Comparison of ENCODE assay signal across 21 cellular contexts in genomic region chr15:68465861-68466560, GRCh38. TPM values are rescaled to one million over a fixed set of nuclear protein-coding genes. Genes with fewer than 3 reads are reported as not detected.
DNase-seq lines count a peak whose midpoint lies in the region; ATAC-seq and TF ChIP-seq lines count a peak whose summit lies in the region.
"Had no signal": no experiment of that assay in that cellular context is flagged by ENCODE, and none has a peak within 500 bp of the region (broad histone marks: within the 10 kb centered on the region; RNA-seq: fewer than 3 reads in every experiment).

No MANE protein-coding gene starts in this region.

- no peak overlapping the region for H4K91ac ChIP-seq in trophoblast cell (ENCODE audit: low read depth, low read length)

- intact Hi-C loops in activated CD4-positive, alpha-beta T cell treated with anti-CD3 and anti-CD28 coated beads, Interleukin-2, amount 10 ng/mL, durations not matched to agents 24 days and 14 days (cut with micrococcal nuclease) = no loop called here

- H2BK120ac ChIP-seq in trophoblast cell (ENCODE audit: insufficient read depth, low read length, poor library complexity) = no peak overlapping the region

- peaks cover 6 to 18% of the 10 kb centered on the region in 2 experiments for H3K4me1 ChIP-seq in trophoblast cell (ENCODE audit: control insufficient read depth in 1 of 2, insufficient read depth in 2 of 2, low read length in 2 of 2)
- H3K4me1 ChIP-seq: SJSA1 had no signal

- TF ChIP-seq CTCF in fibroblast of mammary gland (conservative IDR thresholded peaks at IDR 0.05; ENCODE audit: control insufficient read depth, insufficient read depth, low read depth, low read length) = no peak
- no peak for TF ChIP-seq CTCF in WTC11 (IDR thresholded peaks at IDR 0.05)

- no peaks in the 10 kb centered on the region for H3K36me3 ChIP-seq in trophoblast cell (ENCODE audit: control insufficient read depth in 1 of 2, insufficient read depth in 2 of 2, low read length in 2 of 2)
- H3K36me3 ChIP-seq: SJSA1 had no signal

- CTCF ChIA-PET in WTC11 (lab: Charles Lee) = interaction anchor here (0.8 to 2.4 kb wide), 6 partner anchors 73 to 410 kb away, joined by 3 to 10 read pairs (median 3); no protein-coding TSS in a partner anchor

- peaks cover 25% of the 10 kb centered on the region for H3K27me3 Mint-ChIP-seq in activated CD4-positive, alpha-beta T cell treated with anti-CD3 and anti-CD28 coated beads, Interleukin-2, amount 10 ng/mL, durations not matched to agents 24 days and 14 days
- H3K27me3 Mint-ChIP-seq in WTC11 (ENCODE audit: low read depth) = no peaks in the 10 kb centered on the region

- no peak overlapping the region for H4K8ac ChIP-seq in trophoblast cell (ENCODE audit: low read depth, low read length)

- H3K23ac ChIP-seq in trophoblast cell (ENCODE audit: low read length) = no peak overlapping the region

- H2BK12ac ChIP-seq in trophoblast cell (ENCODE audit: low read length) = no peak overlapping the region

- H2AFZ ChIP-seq in trophoblast cell (ENCODE audit: insufficient read depth, low read length, poor library complexity) = no peak overlapping the region
- H2AFZ ChIP-seq: GM23338, PC-9 had no signal

- no peak overlapping the region for H2AK5ac ChIP-seq in trophoblast cell (ENCODE audit: low read length)

- H3K18ac ChIP-seq in trophoblast cell (ENCODE audit: low read length) = no peak overlapping the region

- H3K4me3 ChIP-seq in fibroblast of mammary gland (ENCODE audit: control insufficient read depth, low read depth, low read length) (no peak overlapping the region), trophoblast cell (ENCODE audit: low read depth, low read length) (peak overlapping the region; percentile 8)
- H3K4me3 ChIP-seq: GM23338, PC-9, SJSA1 had no signal

- peak; percentile 50 for DNase-seq in activated CD4-positive, alpha-beta T cell treated with anti-CD3 and anti-CD28 coated beads, Interleukin-2, amount 10 ng/mL, durations not matched to agents 24 days and 14 days
- DNase-seq in activated CD4-positive, alpha-beta T cell treated with anti-CD3 and anti-CD28 coated beads, Interleukin-2, amount 50 U/mL, for 4 hours = no peak
- DNase-seq in RPMI7951 (ENCODE audit: low read depth) (peak; percentile 74), fibroblast of mammary gland (ENCODE audit: low read depth) (peak; percentile 25), trophoblast cell (no peak), WTC11 (ENCODE audit: low spot score) (no peak), NCI-H2227 (lab: John Stamatoyannopoulos, UW; ENCODE audit: unreplicated experiment) (no peak), dedifferentiated amniotic fluid mesenchymal stem cell (ENCODE audit: extremely low spot score) (no peak)
- DNase-seq: 8988T; CD4-positive, CD25-positive, alpha-beta regulatory T cell; COR-L47; GDM1; KBM-7; NCI-H1105 treated with DMSO at 0.1 percent for 48 hours; NCI-H1694; NCI-H2081 treated with DMSO at 0.1 percent for 48 hours; NCI-H510A; NCI-H748 treated with DMSO at 0.1 percent for 48 hours; PC-9 had no signal

- no peaks in the 10 kb centered on the region for H3K9me3 ChIP-seq in trophoblast cell (ENCODE audit: insufficient read depth, low read depth, low read length)
- H3K9me3 ChIP-seq: SJSA1 had no signal

- no peak overlapping the region for H3K9ac ChIP-seq in trophoblast cell (ENCODE audit: low read length)

- H3K4me1 Mint-ChIP-seq in activated CD4-positive, alpha-beta T cell treated with anti-CD3 and anti-CD28 coated beads, Interleukin-2, amount 10 ng/mL, durations not matched to agents 24 days and 14 days = no peaks in the 10 kb centered on the region
- H3K4me1 Mint-ChIP-seq in WTC11 = no peaks in the 10 kb centered on the region
- H3K4me1 Mint-ChIP-seq: CD4-positive, CD25-positive, alpha-beta regulatory T cell had no signal

- no peaks in the 10 kb centered on the region for H3K79me2 ChIP-seq in trophoblast cell (ENCODE audit: control insufficient read depth, insufficient read depth, low read length, poor library complexity)

- no peak overlapping the region for H3K4ac ChIP-seq in trophoblast cell (ENCODE audit: low read depth, low read length)

- ATAC-seq in WTC11 = no peak
- ATAC-seq: GM23338 had no signal

- H3K9me3 Mint-ChIP-seq in activated CD4-positive, alpha-beta T cell treated with anti-CD3 and anti-CD28 coated beads, Interleukin-2, amount 10 ng/mL, durations not matched to agents 24 days and 14 days = no peaks in the 10 kb centered on the region
- peaks cover 9% of the 10 kb centered on the region; the same call in 1 of the 2 replicates for H3K9me3 Mint-ChIP-seq in WTC11
- H3K9me3 Mint-ChIP-seq: CD4-positive, CD25-positive, alpha-beta regulatory T cell; GM23338 had no signal

- no peak overlapping the region for H3K14ac ChIP-seq in trophoblast cell (ENCODE audit: low read length)

- POLR2A ChIA-PET in WTC11 (lab: Charles Lee) = no interaction called here

- H3K79me1 ChIP-seq in trophoblast cell (ENCODE audit: low read length) = no peaks in the 10 kb centered on the region

- H3K27ac ChIP-seq in trophoblast cell (ENCODE audit: low read depth, low read length) = no peak overlapping the region
- H3K27ac ChIP-seq: PC-9, SJSA1 had no signal

- H3K4me2 ChIP-seq in trophoblast cell (ENCODE audit: low read length) = no peak overlapping the region
- H3K4me2 ChIP-seq: GM23338, PC-9 had no signal

- H2BK5ac ChIP-seq in trophoblast cell (ENCODE audit: low read depth, low read length, poor library complexity) = no peak overlapping the region

- no CpG with 5 or more reads among the region's 6 CpGs for WGBS in trophoblast cell (ENCODE audit: extremely low coverage, insufficient coverage, insufficient read length)

- no peak overlapping the region for H3K27ac Mint-ChIP-seq in activated CD4-positive, alpha-beta T cell treated with anti-CD3 and anti-CD28 coated beads, Interleukin-2, amount 10 ng/mL, durations not matched to agents 24 days and 14 days
- no peak overlapping the region for H3K27ac Mint-ChIP-seq in WTC11
- H3K27ac Mint-ChIP-seq: CD4-positive, CD25-positive, alpha-beta regulatory T cell; GM23338 had no signal

- no peak overlapping the region for H3K4me3 Mint-ChIP-seq in activated CD4-positive, alpha-beta T cell treated with anti-CD3 and anti-CD28 coated beads, Interleukin-2, amount 10 ng/mL, durations not matched to agents 24 days and 14 days
- H3K4me3 Mint-ChIP-seq in WTC11 = no peak overlapping the region
- H3K4me3 Mint-ChIP-seq: CD4-positive, CD25-positive, alpha-beta regulatory T cell; GM23338 had no signal

- H3K27me3 ChIP-seq in trophoblast cell (ENCODE audit: insufficient read depth, low read length) = no peaks in the 10 kb centered on the region

- no peaks in the 10 kb centered on the region for H3K36me3 Mint-ChIP-seq in activated CD4-positive, alpha-beta T cell treated with anti-CD3 and anti-CD28 coated beads, Interleukin-2, amount 10 ng/mL, durations not matched to agents 24 days and 14 days (ENCODE audit: low read depth)
- H3K36me3 Mint-ChIP-seq in WTC11 = no peaks in the 10 kb centered on the region
- H3K36me3 Mint-ChIP-seq: CD4-positive, CD25-positive, alpha-beta regulatory T cell had no signal

- no peak overlapping the region for H4K12ac ChIP-seq in trophoblast cell (ENCODE audit: low read depth, low read length)

TF ChIP-seq in WTC11, 78 proteins besides CTCF, POLR2A, EP300 and RAD21 (continues in another document):
- TF ChIP-seq RORB (CRISPR knock-in tag; IDR thresholded peaks at IDR 0.05) (no peak), MXD4 (CRISPR knock-in tag; IDR thresholded peaks at IDR 0.05; ENCODE audit: borderline replicate concordance) (no peak), STAT6 (CRISPR knock-in tag; conservative IDR thresholded peaks at IDR 0.05; ENCODE audit: low read depth) (no peak)
- TF ChIP-seq, protein P1, sequence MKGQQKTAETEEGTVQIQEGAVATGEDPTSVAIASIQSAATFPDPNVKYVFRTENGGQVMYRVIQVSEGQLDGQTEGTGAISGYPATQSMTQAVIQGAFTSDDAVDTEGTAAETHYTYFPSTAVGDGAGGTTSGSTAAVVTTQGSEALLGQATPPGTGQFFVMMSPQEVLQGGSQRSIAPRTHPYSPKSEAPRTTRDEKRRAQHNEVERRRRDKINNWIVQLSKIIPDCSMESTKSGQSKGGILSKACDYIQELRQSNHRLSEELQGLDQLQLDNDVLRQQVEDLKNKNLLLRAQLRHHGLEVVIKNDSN (CRISPR knock-in tag; IDR thresholded peaks at IDR 0.05) = no peak
- TF ChIP-seq, protein P2, sequence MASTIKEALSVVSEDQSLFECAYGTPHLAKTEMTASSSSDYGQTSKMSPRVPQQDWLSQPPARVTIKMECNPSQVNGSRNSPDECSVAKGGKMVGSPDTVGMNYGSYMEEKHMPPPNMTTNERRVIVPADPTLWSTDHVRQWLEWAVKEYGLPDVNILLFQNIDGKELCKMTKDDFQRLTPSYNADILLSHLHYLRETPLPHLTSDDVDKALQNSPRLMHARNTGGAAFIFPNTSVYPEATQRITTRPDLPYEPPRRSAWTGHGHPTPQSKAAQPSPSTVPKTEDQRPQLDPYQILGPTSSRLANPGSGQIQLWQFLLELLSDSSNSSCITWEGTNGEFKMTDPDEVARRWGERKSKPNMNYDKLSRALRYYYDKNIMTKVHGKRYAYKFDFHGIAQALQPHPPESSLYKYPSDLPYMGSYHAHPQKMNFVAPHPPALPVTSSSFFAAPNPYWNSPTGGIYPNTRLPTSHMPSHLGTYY (CRISPR knock-in tag; IDR thresholded peaks at IDR 0.05) = no peak

RNA-seq across cellular contexts. Expression of gene ITGA11, which starts 34.0 kb away (rescaled TPM):
- total RNA-seq in activated CD4-positive, alpha-beta T cell treated with anti-CD3 and anti-CD28 coated beads, Interleukin-2, amount 10 ng/mL, durations not matched to agents 24 days and 14 days = 2.1 and 3.1 TPM in 2 replicates
- total RNA-seq in RPMI7951 (2014; rRNA removed; shearing (Covaris generic)) = 90.7 and 102 TPM in 2 replicates
- 3.8 and 4.9 TPM in 2 replicates for polyA plus RNA-seq in trophoblast cell (2013)
- 0.11 to 0.60 TPM (median 0.15 TPM) in 3 replicates for total RNA-seq in WTC11 (2021)
- total RNA-seq: CD4-positive, CD25-positive, alpha-beta regulatory T cell had no signal

Comparison
In these comparisons a context has a peak if more than half of its experiments do, and no peak if none do; other contexts are left out.
1. DNase-seq: peak in activated CD4-positive, alpha-beta T cell treated with anti-CD3 and anti-CD28 coated beads, Interleukin-2, amount 10 ng/mL, durations not matched to agents 24 days and 14 days (single experiment), RPMI7951 (single experiment) and fibroblast of mammary gland (single experiment); none in activated CD4-positive, alpha-beta T cell treated with anti-CD3 and anti-CD28 coated beads, Interleukin-2, amount 50 U/mL, for 4 hours (0 of 2), trophoblast cell (0 of 2), WTC11 (single experiment), NCI-H2227 (single experiment) and dedifferentiated amniotic fluid mesenchymal stem cell (single experiment).
2. RNA of gene ITGA11, which starts 34.0 kb away (total RNA-seq): 90.7 to 102 TPM in RPMI7951; 2.1 to 3.1 TPM in activated CD4-positive, alpha-beta T cell treated with anti-CD3 and anti-CD28 coated beads, Interleukin-2, amount 10 ng/mL, durations not matched to agents 24 days and 14 days and 0.11 to 0.60 TPM in WTC11; every median in the first group is over 10 times any median in the second.